Comparison of ENCODE assay signal across 1 cellular context in genomic region chr12:54306925-54307731, GRCh38.
TF ChIP-seq lines count a peak whose summit lies in the region.

No MANE protein-coding gene starts in this region.

TF ChIP-seq in K562, 482 proteins besides CTCF, POLR2A, EP300 and RAD21 (continued from another document and continues in another):
- TF ChIP-seq ZNF639 (CRISPR knock-in tag; conservative IDR thresholded peaks at IDR 0.05 in 1 of 2, IDR thresholded peaks at IDR 0.05 in 1 of 2) (no peak), SMARCA4 (IDR thresholded peaks at IDR 0.05) (peak; percentile 52), CEBPB (tag; IDR thresholded peaks at IDR 0.05) (peak; percentile 94), ZNF347 (CRISPR knock-in tag; IDR thresholded peaks at IDR 0.05; ENCODE audit: low read depth) (no peak), NONO (IDR thresholded peaks at IDR 0.05; ENCODE audit: low read depth in 2 of 2, low read length in 1 of 2) (no peak), ZNF184 (CRISPR knock-in tag; IDR thresholded peaks at IDR 0.05) (no peak), SMARCE1 (IDR thresholded peaks at IDR 0.05) (peak; percentile 51; the same call in 1 of the 2 replicates), IRF1 (CRISPR knock-in tag; IDR thresholded peaks at IDR 0.05; ENCODE audit: borderline replicate concordance) (no peak), FOXP1 (CRISPR knock-in tag; IDR thresholded peaks at IDR 0.05) (no peak), ZNF436 (CRISPR knock-in tag; IDR thresholded peaks at IDR 0.05) (no peak), ZNF764 (CRISPR knock-in tag; IDR thresholded peaks at IDR 0.05; ENCODE audit: low read depth) (no peak), ARID2 (IDR thresholded peaks at IDR 0.05) (no peak), CBX3 (IDR thresholded peaks at IDR 0.05; ENCODE audit: borderline replicate concordance in 1 of 2, low read length in 2 of 2) (no peak), RCOR1 (IDR thresholded peaks at IDR 0.05; ENCODE audit: borderline replicate concordance in 1 of 2, low read depth in 2 of 2, low read length in 2 of 2) (peak; percentile 46 to 89; a peak in 3 of 4 replicates), MNT (conservative IDR thresholded peaks at IDR 0.05) (peak in 1 of 2 experiments; percentile 56; a peak in 2 of 4 replicates), KAT7 (CRISPR knock-in tag; IDR thresholded peaks at IDR 0.05; ENCODE audit: borderline replicate concordance) (no peak), MAFF (IDR thresholded peaks at IDR 0.05; ENCODE audit: low read length) (no peak), ZNF644 (tag; IDR thresholded peaks at IDR 0.05; ENCODE audit: low read depth) (no peak), ILF3 (IDR thresholded peaks at IDR 0.05; ENCODE audit: borderline replicate concordance) (no peak), ERF (CRISPR knock-in tag; IDR thresholded peaks at IDR 0.05) (no peak), ZNF280A (IDR thresholded peaks at IDR 0.05; ENCODE audit: low read depth, partially characterized antibody) (no peak), NFYB (IDR thresholded peaks at IDR 0.05; ENCODE audit: extremely low read depth, insufficient read length) (no peak), CEBPG (CRISPR knock-in tag; IDR thresholded peaks at IDR 0.05) (peak; percentile 69), CEBPG (tag; conservative IDR thresholded peaks at IDR 0.05 in 1 of 2, IDR thresholded peaks at IDR 0.05 in 1 of 2) (peak; percentile 35 to 69; a peak in 3 of 4 replicates), XRCC3 (IDR thresholded peaks at IDR 0.05) (no peak), AFF1 (IDR thresholded peaks at IDR 0.05; ENCODE audit: low read depth in 1 of 2, partially characterized antibody in 2 of 2) (peak in 1 of 2 experiments; percentile 40), BCOR (IDR thresholded peaks at IDR 0.05) (no peak; the same call in 1 of the 2 replicates), ZNF696 (CRISPR knock-in tag; conservative IDR thresholded peaks at IDR 0.05) (no peak), DACH1 (IDR thresholded peaks at IDR 0.05; ENCODE audit: partially characterized antibody) (peak; percentile 69), TRIM25 (IDR thresholded peaks at IDR 0.05; ENCODE audit: borderline replicate concordance) (no peak), KHSRP (IDR thresholded peaks at IDR 0.05) (no peak), TFAP4 (CRISPR knock-in tag; IDR thresholded peaks at IDR 0.05; ENCODE audit: borderline replicate concordance) (peak; percentile 76), SP1 (CRISPR knock-in tag; IDR thresholded peaks at IDR 0.05) (0 out of 2 replicates have a peak, but pooled peaks have one; percentile 32), POU5F1 (IDR thresholded peaks at IDR 0.05; ENCODE audit: borderline replicate concordance, low read depth, low read length, partially characterized antibody) (no peak), PHTF2 (CRISPR knock-in tag; IDR thresholded peaks at IDR 0.05) (no peak), KDM2B (CRISPR knock-in tag; IDR thresholded peaks at IDR 0.05) (no peak), E2F3 (CRISPR knock-in tag; IDR thresholded peaks at IDR 0.05) (no peak), HMBOX1 (IDR thresholded peaks at IDR 0.05) (peak; percentile 88), KLF10 (CRISPR knock-in tag; IDR thresholded peaks at IDR 0.05) (no peak), NUFIP1 (IDR thresholded peaks at IDR 0.05; ENCODE audit: partially characterized antibody) (no peak), ARID1B (IDR thresholded peaks at IDR 0.05) (peak; percentile 71), C11orf30 (IDR thresholded peaks at IDR 0.05; ENCODE audit: low read depth) (no peak), ZBTB8A (IDR thresholded peaks at IDR 0.05; ENCODE audit: partially characterized antibody) (no peak), THRA (IDR thresholded peaks at IDR 0.05) (no peak), ID3 (CRISPR knock-in tag; IDR thresholded peaks at IDR 0.05) (no peak), ID3 (tag; IDR thresholded peaks at IDR 0.05) (no peak), CREB5 (CRISPR knock-in tag; IDR thresholded peaks at IDR 0.05) (no peak), ZNF217 (CRISPR knock-in tag; IDR thresholded peaks at IDR 0.05) (no peak), ZNF253 (CRISPR knock-in tag; conservative IDR thresholded peaks at IDR 0.05) (no peak), SMAD1 (IDR thresholded peaks at IDR 0.05; ENCODE audit: low read depth, low read length, partially characterized antibody) (peak; percentile 86), SAP30 (IDR thresholded peaks at IDR 0.05; ENCODE audit: borderline replicate concordance, insufficient read depth, low read depth, low read length, poor library complexity, severe bottlenecking) (no peak), SREBF2 (CRISPR knock-in tag; IDR thresholded peaks at IDR 0.05) (no peak)
